Comparison of ENCODE assay signal across 1 cellular context in the genomic region with DNA sequence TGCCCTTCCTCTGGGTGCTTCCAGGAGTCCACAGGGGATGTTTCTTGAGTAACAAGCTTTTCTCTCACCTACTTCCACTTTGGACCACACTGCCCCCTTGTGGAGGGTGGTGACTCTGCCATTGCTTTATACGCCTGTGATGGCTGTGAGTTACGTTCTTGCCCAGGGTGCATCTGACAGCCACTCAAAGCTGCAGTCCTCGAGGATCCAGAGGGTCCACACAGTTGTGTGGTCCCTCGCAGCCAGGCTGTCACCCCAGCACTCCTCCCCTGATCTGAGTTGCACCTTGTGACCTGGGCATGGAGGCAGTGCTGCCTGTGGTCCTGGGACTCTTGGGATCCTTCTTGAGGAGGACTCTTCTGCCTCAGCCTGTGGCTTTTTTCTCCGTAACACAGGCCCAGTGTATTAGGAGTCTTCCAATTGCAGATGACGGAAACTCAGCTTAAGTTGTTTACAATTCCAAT.
A peak's percentile ranks its signal among the peaks of the same experiment; 100 is the strongest.
TF ChIP-seq lines count a peak whose summit lies in the region.

No MANE protein-coding gene starts in this region.

TF ChIP-seq in HepG2, 621 proteins besides CTCF, POLR2A, EP300 and RAD21 (continued from another document and continues in another):
- TF ChIP-seq, protein P1, sequence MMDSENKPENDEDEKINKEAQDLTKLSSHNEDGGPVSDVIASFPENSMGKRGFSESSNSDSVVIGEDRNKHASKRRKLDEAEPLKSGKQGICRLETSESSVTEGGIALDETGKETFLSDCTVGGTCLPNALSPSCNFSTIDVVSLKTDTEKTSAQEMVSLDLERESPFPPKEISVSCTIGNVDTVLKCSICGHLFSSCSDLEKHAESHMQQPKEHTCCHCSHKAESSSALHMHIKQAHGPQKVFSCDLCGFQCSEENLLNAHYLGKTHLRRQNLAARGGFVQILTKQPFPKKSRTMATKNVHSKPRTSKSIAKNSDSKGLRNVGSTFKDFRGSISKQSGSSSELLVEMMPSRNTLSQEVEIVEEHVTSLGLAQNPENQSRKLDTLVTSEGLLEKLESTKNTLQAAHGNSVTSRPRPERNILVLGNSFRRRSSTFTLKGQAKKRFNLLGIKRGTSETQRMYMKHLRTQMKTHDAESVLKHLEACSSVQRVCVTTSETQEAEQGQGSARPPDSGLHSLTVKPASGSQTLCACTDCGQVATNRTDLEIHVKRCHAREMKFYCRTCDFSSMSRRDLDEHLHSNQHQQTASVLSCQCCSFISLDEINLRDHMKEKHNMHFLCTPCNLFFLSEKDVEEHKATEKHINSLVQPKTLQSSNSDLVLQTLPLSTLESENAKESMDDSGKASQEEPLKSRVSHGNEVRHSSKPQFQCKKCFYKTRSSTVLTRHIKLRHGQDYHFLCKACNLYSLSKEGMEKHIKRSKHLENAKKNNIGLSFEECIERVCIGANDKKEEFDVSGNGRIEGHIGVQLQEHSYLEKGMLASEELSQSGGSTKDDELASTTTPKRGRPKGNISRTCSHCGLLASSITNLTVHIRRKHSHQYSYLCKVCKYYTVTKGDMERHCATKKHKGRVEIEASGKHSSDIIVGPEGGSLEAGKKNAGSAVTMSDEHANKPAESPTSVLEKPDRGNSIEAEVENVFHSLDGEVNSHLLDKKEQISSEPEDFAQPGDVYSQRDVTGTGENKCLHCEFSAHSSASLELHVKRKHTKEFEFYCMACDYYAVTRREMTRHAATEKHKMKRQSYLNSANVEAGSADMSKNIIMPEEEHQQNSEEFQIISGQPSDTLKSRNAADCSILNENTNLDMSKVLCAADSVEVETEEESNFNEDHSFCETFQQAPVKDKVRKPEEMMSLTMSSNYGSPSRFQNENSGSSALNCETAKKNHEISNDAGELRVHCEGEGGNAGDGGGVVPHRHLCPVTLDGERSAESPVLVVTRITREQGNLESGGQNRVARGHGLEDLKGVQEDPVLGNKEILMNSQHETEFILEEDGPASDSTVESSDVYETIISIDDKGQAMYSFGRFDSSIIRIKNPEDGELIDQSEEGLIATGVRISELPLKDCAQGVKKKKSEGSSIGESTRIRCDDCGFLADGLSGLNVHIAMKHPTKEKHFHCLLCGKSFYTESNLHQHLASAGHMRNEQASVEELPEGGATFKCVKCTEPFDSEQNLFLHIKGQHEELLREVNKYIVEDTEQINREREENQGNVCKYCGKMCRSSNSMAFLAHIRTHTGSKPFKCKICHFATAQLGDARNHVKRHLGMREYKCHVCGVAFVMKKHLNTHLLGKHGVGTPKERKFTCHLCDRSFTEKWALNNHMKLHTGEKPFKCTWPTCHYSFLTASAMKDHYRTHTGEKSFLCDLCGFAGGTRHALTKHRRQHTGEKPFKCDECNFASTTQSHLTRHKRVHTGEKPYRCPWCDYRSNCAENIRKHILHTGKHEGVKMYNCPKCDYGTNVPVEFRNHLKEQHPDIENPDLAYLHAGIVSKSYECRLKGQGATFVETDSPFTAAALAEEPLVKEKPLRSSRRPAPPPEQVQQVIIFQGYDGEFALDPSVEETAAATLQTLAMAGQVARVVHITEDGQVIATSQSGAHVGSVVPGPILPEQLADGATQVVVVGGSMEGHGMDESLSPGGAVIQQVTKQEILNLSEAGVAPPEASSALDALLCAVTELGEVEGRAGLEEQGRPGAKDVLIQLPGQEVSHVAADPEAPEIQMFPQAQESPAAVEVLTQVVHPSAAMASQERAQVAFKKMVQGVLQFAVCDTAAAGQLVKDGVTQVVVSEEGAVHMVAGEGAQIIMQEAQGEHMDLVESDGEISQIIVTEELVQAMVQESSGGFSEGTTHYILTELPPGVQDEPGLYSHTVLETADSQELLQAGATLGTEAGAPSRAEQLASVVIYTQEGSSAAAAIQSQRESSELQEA (CRISPR knock-in tag; IDR thresholded peaks at IDR 0.05; ENCODE audit: not compliant biosample characterization), result no peak
- TF ChIP-seq KDM2A (CRISPR knock-in tag; IDR thresholded peaks at IDR 0.05; ENCODE audit: borderline replicate concordance, low read depth), result 0 out of 2 replicates have a peak, but pooled peaks have one; percentile 20
- no peak for TF ChIP-seq KLF9 (CRISPR knock-in tag; IDR thresholded peaks at IDR 0.05; ENCODE audit: low read depth)
- peak; percentile 47 for TF ChIP-seq TEAD3 (CRISPR knock-in tag; optimal IDR thresholded peaks at IDR 0.05; ENCODE audit: borderline replicate concordance)
- 0 out of 2 replicates have a peak, but pooled peaks have one; percentile 41 for TF ChIP-seq ZNF331 (CRISPR knock-in tag; IDR thresholded peaks at IDR 0.05)
- TF ChIP-seq, protein P2, sequence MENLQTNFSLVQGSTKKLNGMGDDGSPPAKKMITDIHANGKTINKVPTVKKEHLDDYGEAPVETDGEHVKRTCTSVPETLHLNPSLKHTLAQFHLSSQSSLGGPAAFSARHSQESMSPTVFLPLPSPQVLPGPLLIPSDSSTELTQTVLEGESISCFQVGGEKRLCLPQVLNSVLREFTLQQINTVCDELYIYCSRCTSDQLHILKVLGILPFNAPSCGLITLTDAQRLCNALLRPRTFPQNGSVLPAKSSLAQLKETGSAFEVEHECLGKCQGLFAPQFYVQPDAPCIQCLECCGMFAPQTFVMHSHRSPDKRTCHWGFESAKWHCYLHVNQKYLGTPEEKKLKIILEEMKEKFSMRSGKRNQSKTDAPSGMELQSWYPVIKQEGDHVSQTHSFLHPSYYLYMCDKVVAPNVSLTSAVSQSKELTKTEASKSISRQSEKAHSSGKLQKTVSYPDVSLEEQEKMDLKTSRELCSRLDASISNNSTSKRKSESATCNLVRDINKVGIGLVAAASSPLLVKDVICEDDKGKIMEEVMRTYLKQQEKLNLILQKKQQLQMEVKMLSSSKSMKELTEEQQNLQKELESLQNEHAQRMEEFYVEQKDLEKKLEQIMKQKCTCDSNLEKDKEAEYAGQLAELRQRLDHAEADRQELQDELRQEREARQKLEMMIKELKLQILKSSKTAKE (CRISPR knock-in tag; IDR thresholded peaks at IDR 0.05; ENCODE audit: borderline replicate concordance), result no peak
- TF ChIP-seq ZNF652 (CRISPR knock-in tag; IDR thresholded peaks at IDR 0.05; ENCODE audit: borderline replicate concordance, low read depth), result no peak
- TF ChIP-seq ZNF737 (CRISPR knock-in tag; IDR thresholded peaks at IDR 0.05; ENCODE audit: borderline replicate concordance), result no peak
- no peak for TF ChIP-seq RAD51 (IDR thresholded peaks at IDR 0.05; ENCODE audit: borderline replicate concordance)
- no peak for TF ChIP-seq RBAK (CRISPR knock-in tag; IDR thresholded peaks at IDR 0.05)
- no peak for TF ChIP-seq ZNF205 (CRISPR knock-in tag; IDR thresholded peaks at IDR 0.05)
- TF ChIP-seq XBP1 (CRISPR knock-in tag; IDR thresholded peaks at IDR 0.05), result no peak
- TF ChIP-seq KMT2A (CRISPR knock-in tag; IDR thresholded peaks at IDR 0.05), result no peak
- TF ChIP-seq, protein P3, sequence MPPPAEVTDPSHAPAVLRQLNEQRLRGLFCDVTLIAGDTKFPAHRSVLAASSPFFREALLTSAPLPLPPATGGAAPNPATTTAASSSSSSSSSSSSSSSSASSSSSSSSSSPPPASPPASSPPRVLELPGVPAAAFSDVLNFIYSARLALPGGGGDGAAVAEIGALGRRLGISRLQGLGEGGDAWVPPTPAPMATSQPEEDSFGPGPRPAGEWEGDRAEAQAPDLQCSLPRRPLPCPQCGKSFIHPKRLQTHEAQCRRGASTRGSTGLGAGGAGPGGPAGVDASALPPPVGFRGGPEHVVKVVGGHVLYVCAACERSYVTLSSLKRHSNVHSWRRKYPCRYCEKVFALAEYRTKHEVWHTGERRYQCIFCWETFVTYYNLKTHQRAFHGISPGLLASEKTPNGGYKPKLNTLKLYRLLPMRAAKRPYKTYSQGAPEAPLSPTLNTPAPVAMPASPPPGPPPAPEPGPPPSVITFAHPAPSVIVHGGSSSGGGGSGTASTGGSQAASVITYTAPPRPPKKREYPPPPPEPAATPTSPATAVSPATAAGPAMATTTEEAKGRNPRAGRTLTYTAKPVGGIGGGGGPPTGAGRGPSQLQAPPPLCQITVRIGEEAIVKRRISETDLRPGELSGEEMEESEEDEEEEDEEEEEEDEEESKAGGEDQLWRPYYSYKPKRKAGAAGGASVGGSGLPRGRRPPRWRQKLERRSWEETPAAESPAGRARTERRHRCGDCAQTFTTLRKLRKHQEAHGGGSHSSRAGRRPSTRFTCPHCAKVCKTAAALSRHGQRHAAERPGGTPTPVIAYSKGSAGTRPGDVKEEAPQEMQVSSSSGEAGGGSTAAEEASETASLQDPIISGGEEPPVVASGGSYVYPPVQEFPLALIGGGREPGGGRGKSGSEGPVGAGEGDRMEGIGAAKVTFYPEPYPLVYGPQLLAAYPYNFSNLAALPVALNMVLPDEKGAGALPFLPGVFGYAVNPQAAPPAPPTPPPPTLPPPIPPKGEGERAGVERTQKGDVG (CRISPR knock-in tag; IDR thresholded peaks at IDR 0.05; ENCODE audit: borderline replicate concordance), result no peak
- TF ChIP-seq, protein P4, sequence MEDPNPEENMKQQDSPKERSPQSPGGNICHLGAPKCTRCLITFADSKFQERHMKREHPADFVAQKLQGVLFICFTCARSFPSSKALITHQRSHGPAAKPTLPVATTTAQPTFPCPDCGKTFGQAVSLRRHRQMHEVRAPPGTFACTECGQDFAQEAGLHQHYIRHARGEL (CRISPR knock-in tag; IDR thresholded peaks at IDR 0.05), result no peak
- no peak for TF ChIP-seq PHF21A (CRISPR knock-in tag; IDR thresholded peaks at IDR 0.05)
- TF ChIP-seq THAP11 (CRISPR knock-in tag; IDR thresholded peaks at IDR 0.05), result 0 out of 2 replicates have a peak, but pooled peaks have one; percentile 20
- peak; percentile 87 for TF ChIP-seq SMC3 (IDR thresholded peaks at IDR 0.05; ENCODE audit: low read length)
- no peak for TF ChIP-seq ZC3H13 (CRISPR knock-in tag; IDR thresholded peaks at IDR 0.05)
- TF ChIP-seq, protein P5, sequence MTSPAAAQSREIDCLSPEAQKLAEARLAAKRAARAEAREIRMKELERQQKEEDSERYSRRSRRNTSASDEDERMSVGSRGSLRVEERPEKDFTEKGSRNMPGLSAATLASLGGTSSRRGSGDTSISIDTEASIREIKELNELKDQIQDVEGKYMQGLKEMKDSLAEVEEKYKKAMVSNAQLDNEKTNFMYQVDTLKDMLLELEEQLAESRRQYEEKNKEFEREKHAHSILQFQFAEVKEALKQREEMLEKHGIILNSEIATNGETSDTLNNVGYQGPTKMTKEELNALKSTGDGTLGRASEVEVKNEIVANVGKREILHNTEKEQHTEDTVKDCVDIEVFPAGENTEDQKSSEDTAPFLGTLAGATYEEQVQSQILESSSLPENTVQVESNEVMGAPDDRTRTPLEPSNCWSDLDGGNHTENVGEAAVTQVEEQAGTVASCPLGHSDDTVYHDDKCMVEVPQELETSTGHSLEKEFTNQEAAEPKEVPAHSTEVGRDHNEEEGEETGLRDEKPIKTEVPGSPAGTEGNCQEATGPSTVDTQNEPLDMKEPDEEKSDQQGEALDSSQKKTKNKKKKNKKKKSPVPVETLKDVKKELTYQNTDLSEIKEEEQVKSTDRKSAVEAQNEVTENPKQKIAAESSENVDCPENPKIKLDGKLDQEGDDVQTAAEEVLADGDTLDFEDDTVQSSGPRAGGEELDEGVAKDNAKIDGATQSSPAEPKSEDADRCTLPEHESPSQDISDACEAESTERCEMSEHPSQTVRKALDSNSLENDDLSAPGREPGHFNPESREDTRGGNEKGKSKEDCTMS (CRISPR knock-in tag; conservative IDR thresholded peaks at IDR 0.05), result no peak
- no peak for TF ChIP-seq ZNF329 (CRISPR knock-in tag; IDR thresholded peaks at IDR 0.05; ENCODE audit: low read depth)
- TF ChIP-seq SMAD1 (CRISPR knock-in tag; IDR thresholded peaks at IDR 0.05; ENCODE audit: borderline replicate concordance, low read depth), result no peak
- TF ChIP-seq, protein P6, sequence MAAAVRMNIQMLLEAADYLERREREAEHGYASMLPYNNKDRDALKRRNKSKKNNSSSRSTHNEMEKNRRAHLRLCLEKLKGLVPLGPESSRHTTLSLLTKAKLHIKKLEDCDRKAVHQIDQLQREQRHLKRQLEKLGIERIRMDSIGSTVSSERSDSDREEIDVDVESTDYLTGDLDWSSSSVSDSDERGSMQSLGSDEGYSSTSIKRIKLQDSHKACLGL (CRISPR knock-in tag; IDR thresholded peaks at IDR 0.05), result no peak
- no peak for TF ChIP-seq HDAC1 (CRISPR knock-in tag; IDR thresholded peaks at IDR 0.05)
- TF ChIP-seq, protein P7, sequence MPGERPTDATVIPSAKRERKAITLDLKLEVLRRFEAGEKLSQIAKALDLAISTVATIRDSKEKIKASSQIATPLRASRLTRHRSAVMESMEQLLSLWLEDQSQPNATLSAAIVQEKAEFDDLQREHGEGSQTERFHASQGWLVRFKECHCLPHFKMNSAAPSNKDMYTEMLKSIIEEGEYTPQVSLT (CRISPR knock-in tag; IDR thresholded peaks at IDR 0.05; ENCODE audit: borderline replicate concordance, low read depth), result no peak
- TF ChIP-seq SIN3B (IDR thresholded peaks at IDR 0.05; ENCODE audit: low read length), result no peak
- TF ChIP-seq ZNF12 (CRISPR knock-in tag; IDR thresholded peaks at IDR 0.05), result no peak
- no peak for TF ChIP-seq KLF16 (CRISPR knock-in tag; IDR thresholded peaks at IDR 0.05)
- TF ChIP-seq, protein P8, sequence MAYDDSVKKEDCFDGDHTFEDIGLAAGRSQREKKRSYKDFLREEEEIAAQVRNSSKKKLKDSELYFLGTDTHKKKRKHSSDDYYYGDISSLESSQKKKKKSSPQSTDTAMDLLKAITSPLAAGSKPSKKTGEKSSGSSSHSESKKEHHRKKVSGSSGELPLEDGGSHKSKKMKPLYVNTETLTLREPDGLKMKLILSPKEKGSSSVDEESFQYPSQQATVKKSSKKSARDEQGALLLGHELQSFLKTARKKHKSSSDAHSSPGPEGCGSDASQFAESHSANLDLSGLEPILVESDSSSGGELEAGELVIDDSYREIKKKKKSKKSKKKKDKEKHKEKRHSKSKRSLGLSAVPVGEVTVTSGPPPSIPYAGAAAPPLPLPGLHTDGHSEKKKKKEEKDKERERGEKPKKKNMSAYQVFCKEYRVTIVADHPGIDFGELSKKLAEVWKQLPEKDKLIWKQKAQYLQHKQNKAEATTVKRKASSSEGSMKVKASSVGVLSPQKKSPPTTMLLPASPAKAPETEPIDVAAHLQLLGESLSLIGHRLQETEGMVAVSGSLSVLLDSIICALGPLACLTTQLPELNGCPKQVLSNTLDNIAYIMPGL (CRISPR knock-in tag; IDR thresholded peaks at IDR 0.05; ENCODE audit: borderline replicate concordance in 1 of 2, low read depth in 1 of 2), result 0 out of 4 replicates have a peak, but pooled peaks of 1 of the 2 experiments have one; percentile 44
- no peak for TF ChIP-seq PHF20 (CRISPR knock-in tag; IDR thresholded peaks at IDR 0.05)
- TF ChIP-seq CENPX (CRISPR knock-in tag; IDR thresholded peaks at IDR 0.05), result no peak
- TF ChIP-seq ZNF660 (CRISPR knock-in tag; IDR thresholded peaks at IDR 0.05; ENCODE audit: borderline replicate concordance, low read depth), result no peak
- no peak for TF ChIP-seq ZNF343 (CRISPR knock-in tag; IDR thresholded peaks at IDR 0.05)
